In genomic region chr6:137870744-137871247, GRCh38 we compare ENCODE assay signal across 9 cellular contexts. TPM values are rescaled to one million over a fixed set of nuclear protein-coding genes. Genes with fewer than 3 reads are reported as not detected.
A peak's percentile ranks its signal among the peaks of the same experiment; 100 is the strongest.
DNase-seq lines count a peak whose midpoint lies in the region; ATAC-seq and TF ChIP-seq lines count a peak whose summit lies in the region.
"Had no signal": no experiment of that assay in that cellular context is flagged by ENCODE, and none has a peak within 500 bp of the region (broad histone marks: within the 10 kb centered on the region; RNA-seq: fewer than 3 reads in every experiment).

No MANE protein-coding gene starts in this region.

- TF ChIP-seq EP300 in tibial nerve (IDR thresholded peaks at IDR 0.05): no peak

- H3K4me3 ChIP-seq in fibroblast of the aortic adventitia (ENCODE audit: low read depth, low read length) (peak overlapping the region; percentile 96), tibial nerve (peak overlapping the region in 3 of 4 donors; percentile 3 to 82 (median 19))

- TF ChIP-seq POLR2A in tibial nerve (IDR thresholded peaks at IDR 0.05): no peak

- H3K27me3 ChIP-seq in tibial nerve: no peaks in the 10 kb centered on the region

- peaks cover 0 to 80% (median 45%) of the 10 kb centered on the region in 4 donors for H3K4me1 ChIP-seq in tibial nerve

- no peaks in the 10 kb centered on the region for H3K9me3 ChIP-seq in tibial nerve

- H3K36me3 ChIP-seq in tibial nerve: peaks cover 0 to 17% (median 0%) of the 10 kb centered on the region in 3 donors

- H3K27ac ChIP-seq in tibial nerve: peak overlapping the region in 3 of 4 donors; percentile 57 to 96 (median 72)
- H3K27ac ChIP-seq: parathyroid adenoma had no signal

- DNase-seq in activated CD4-positive, alpha-beta T cell treated with anti-CD3 and anti-CD28 coated beads, Interleukin-2, amount 50 U/mL, for 1 hour: peak; percentile 33
- DNase-seq in fibroblast of the aortic adventitia (ENCODE audit: low read depth) (peak; percentile 55), tibial nerve (ENCODE audit: low spot score in 2 of 2) (no peak), NCI-H2029 treated with DMSO at 0.1 percent for 48 hours (lab: John Stamatoyannopoulos, UW) (no peak), DMS53 (lab: John Stamatoyannopoulos, UW) (no peak), DMS79 treated with DMSO at 0.1 percent for 48 hours (lab: John Stamatoyannopoulos, UW) (no peak)

- TF ChIP-seq CTCF in GM12873 (IDR thresholded peaks at IDR 0.05; ENCODE audit: insufficient read depth, low read depth, low read length, missing control alignments) (peak; percentile 63), fibroblast of the aortic adventitia (IDR thresholded peaks at IDR 0.05; ENCODE audit: insufficient read depth, low read length) (peak; percentile 44), tibial nerve (IDR thresholded peaks at IDR 0.05) (peak in 1 of 5 experiments; percentile 15)

- 49 to 54% methylated on average over 4 of the region's 4 CpGs for WGBS in tibial nerve, 2 donors

- peak; percentile 23 for ATAC-seq in HG02588 (IDR thresholded peaks at IDR 0.05; ENCODE audit: unreplicated experiment)

RNA-seq across cellular contexts. Expression of gene TNFAIP3, which starts 3.7 kb away (rescaled TPM):
- 7.0 and 19.9 TPM in 2 replicates for total RNA-seq in fibroblast of the aortic adventitia (ENCODE audit: low replicate concordance)
- 10 to 100 TPM; 21.6 to 48.4 (median 32.8) TPM for total RNA-seq in tibial nerve

Comparison
In these comparisons a context has a peak if more than half of its experiments do, and no peak if none do; other contexts are left out.
1. DNase-seq: peak in activated CD4-positive, alpha-beta T cell treated with anti-CD3 and anti-CD28 coated beads, Interleukin-2, amount 50 U/mL, for 1 hour (single experiment) and fibroblast of the aortic adventitia (single experiment); none in tibial nerve (0 of 2), NCI-H2029 treated with DMSO at 0.1 percent for 48 hours (single experiment), DMS53 (single experiment) and DMS79 treated with DMSO at 0.1 percent for 48 hours (single experiment).